In genomic region chr12:1869145-1869544, GRCh38 we compare ENCODE assay signal across 15 cellular contexts. TPM values are rescaled to one million over a fixed set of nuclear protein-coding genes. Genes with fewer than 3 reads are reported as not detected.
DNase-seq lines count a peak whose midpoint lies in the region; ATAC-seq and TF ChIP-seq lines count a peak whose summit lies in the region.
"Had no signal": no experiment of that assay in that cellular context is flagged by ENCODE, and none has a peak within 500 bp of the region (broad histone marks: within the 10 kb centered on the region; RNA-seq: fewer than 3 reads in every experiment).

No MANE protein-coding gene starts in this region.

- WGBS in H9 (ENCODE audit: extremely low coverage, insufficient read length, low lambda C conversion rate), result no CpG with 5 or more reads among the region's 10 CpGs

- H3K56ac ChIP-seq in H9 (ENCODE audit: insufficient read length, low read depth, low read length), result no peak overlapping the region

- H4K91ac ChIP-seq in H9 (ENCODE audit: insufficient read length, low read depth, low read length), result no peak overlapping the region

- CTCF ChIA-PET in activated CD8-positive, alpha-beta memory T cell treated with anti-CD3 and anti-CD28 coated beads, Interleukin-2, amount 10 ng/mL, durations not matched to agents 7 days and 5 days (lab: Charles Lee), result no interaction called here

- no peaks in the 10 kb centered on the region for H3K27me3 ChIP-seq in H9 (ENCODE audit: insufficient read depth, low read length)

- H3K9me3 Mint-ChIP-seq in H9, result peaks cover 6 to 10% of the 10 kb centered on the region in 2 experiments; a peak in 4 of 5 replicates
- H3K9me3 Mint-ChIP-seq in activated CD8-positive, alpha-beta memory T cell treated with anti-CD3 and anti-CD28 coated beads, Interleukin-2, amount 10 ng/mL, durations not matched to agents 7 days and 5 days (ENCODE audit: low read depth), result peaks cover 7% of the 10 kb centered on the region
- no peaks in the 10 kb centered on the region for H3K9me3 Mint-ChIP-seq in type B pancreatic cell

- H3K79me1 ChIP-seq in H9 (ENCODE audit: insufficient read depth, low read depth, low read length, poor library complexity, severe bottlenecking), result no peaks in the 10 kb centered on the region

- no peak overlapping the region for H3K4me2 ChIP-seq in H9 (ENCODE audit: insufficient read depth, insufficient read length, low read length)

- no peak overlapping the region for H3K4ac ChIP-seq in H9 (ENCODE audit: low read depth, low read length)

- H4K5ac ChIP-seq in H9 (ENCODE audit: insufficient read length, low read depth, low read length), result no peak overlapping the region

- no peak overlapping the region for H2BK12ac ChIP-seq in H9 (ENCODE audit: insufficient read length, low read depth, low read length)

- H4K20me1 ChIP-seq in H9 (ENCODE audit: control insufficient read depth, insufficient read depth, insufficient read length), result peaks cover 3% of the 10 kb centered on the region

- H3T11ph ChIP-seq in H9 (ENCODE audit: low read length), result no peak overlapping the region

- H4K8ac ChIP-seq in H9 (replicated peaks; ENCODE audit: insufficient read length, low read depth, low read length), result no peak overlapping the region

- H2AK5ac ChIP-seq in H9 (ENCODE audit: insufficient read length, low read length), result no peak overlapping the region

- no peak overlapping the region for H2BK15ac ChIP-seq in H9 (ENCODE audit: low read depth, low read length)

- H2AFZ ChIP-seq in H9 (ENCODE audit: low read length), result no peak overlapping the region
- H2AFZ ChIP-seq: GM23248 had no signal

- no peaks in the 10 kb centered on the region for H3K23me2 ChIP-seq in H9 (ENCODE audit: insufficient read length, low read depth, low read length, poor library complexity, severe bottlenecking)

- no peaks in the 10 kb centered on the region for H3K79me2 ChIP-seq in H9 (ENCODE audit: insufficient read depth, low read length)

- no peak overlapping the region for H3K27ac ChIP-seq in H9 (ENCODE audit: insufficient read length, low read depth, low read length)
- H3K27ac ChIP-seq: GM23248 had no signal

- H3K27me3 Mint-ChIP-seq in H9 (ENCODE audit: low read depth), result peaks cover 3% of the 10 kb centered on the region
- peaks cover 34% of the 10 kb centered on the region for H3K27me3 Mint-ChIP-seq in activated CD8-positive, alpha-beta memory T cell treated with anti-CD3 and anti-CD28 coated beads, Interleukin-2, amount 10 ng/mL, durations not matched to agents 7 days and 5 days
- peaks cover 50% of the 10 kb centered on the region for H3K27me3 Mint-ChIP-seq in type B pancreatic cell

- peaks cover 0 to 4% (median 0%) of the 10 kb centered on the region in 3 experiments; a peak in 3 of 7 replicates for H3K36me3 Mint-ChIP-seq in H9 (ENCODE audit: insufficient read depth in 1 of 3, low read depth in 3 of 3)
- H3K36me3 Mint-ChIP-seq in activated CD8-positive, alpha-beta memory T cell treated with anti-CD3 and anti-CD28 coated beads, Interleukin-2, amount 10 ng/mL, durations not matched to agents 7 days and 5 days, result no peaks in the 10 kb centered on the region
- no peaks in the 10 kb centered on the region for H3K36me3 Mint-ChIP-seq in type B pancreatic cell

- H3K9me3 ChIP-seq in H9 (ENCODE audit: control insufficient read depth, low read depth, low read length), result no peaks in the 10 kb centered on the region

- H3K4me3 Mint-ChIP-seq in H9 (no peak overlapping the region), type B pancreatic cell (no peak overlapping the region)
- H3K4me3 Mint-ChIP-seq in activated CD8-positive, alpha-beta memory T cell treated with anti-CD3 and anti-CD28 coated beads, Interleukin-2, amount 10 ng/mL, durations not matched to agents 7 days and 5 days, result no peak overlapping the region
- H3K4me3 Mint-ChIP-seq: B cell; CD4-positive, alpha-beta T cell had no signal

- H3K18ac ChIP-seq in H9 (ENCODE audit: insufficient read length, low read depth, low read length), result no peak overlapping the region

- H3K23ac ChIP-seq in H9 (ENCODE audit: insufficient read length, low read depth, low read length), result no peak overlapping the region

- H2BK20ac ChIP-seq in H9 (ENCODE audit: low read depth, low read length, poor library complexity, severe bottlenecking), result no peak overlapping the region

- no peak overlapping the region for H2BK120ac ChIP-seq in H9 (ENCODE audit: low read depth, low read length, poor library complexity, severe bottlenecking)

- TF ChIP-seq CTCF in H9 (conservative IDR thresholded peaks at IDR 0.05), result no peak
- no peak for TF ChIP-seq CTCF in type B pancreatic cell (conservative IDR thresholded peaks at IDR 0.05)

- H3K4me1 Mint-ChIP-seq in H9, result peaks cover 5 to 10% of the 10 kb centered on the region in 2 experiments; a peak in 3 of 4 replicates
- H3K4me1 Mint-ChIP-seq in activated CD8-positive, alpha-beta memory T cell treated with anti-CD3 and anti-CD28 coated beads, Interleukin-2, amount 10 ng/mL, durations not matched to agents 7 days and 5 days, result no peaks in the 10 kb centered on the region
- no peaks in the 10 kb centered on the region for H3K4me1 Mint-ChIP-seq in type B pancreatic cell (ENCODE audit: unreplicated experiment)
- H3K4me1 Mint-ChIP-seq: B cell had no signal

- H3K9ac ChIP-seq in H9 (ENCODE audit: extremely low read depth, insufficient read length, low read length), result no peak overlapping the region
- H3K9ac ChIP-seq: GM23248 had no signal

- H3K4me1 ChIP-seq in H9 (ENCODE audit: insufficient read depth, low read length), result no peaks in the 10 kb centered on the region

- H3K14ac ChIP-seq in H9 (ENCODE audit: insufficient read depth, low read length), result no peak overlapping the region

- H2BK5ac ChIP-seq in H9 (ENCODE audit: insufficient read length, low read length), result no peak overlapping the region

- DNase-seq in H9 (peak; percentile 20), ecto neural progenitor cell (ENCODE audit: low spot score) (peak; percentile 35), type B pancreatic cell (ENCODE audit: extremely low spot score, unreplicated experiment) (peak; percentile 51), germinal center (ENCODE audit: low spot score) (no peak), iPS-NIHi7 (ENCODE audit: extremely low spot score) (no peak)
- peak; percentile 32 for DNase-seq in activated CD8-positive, alpha-beta memory T cell treated with anti-CD3 and anti-CD28 coated beads, Interleukin-2, amount 10 ng/mL, durations not matched to agents 7 days and 5 days
- DNase-seq: C1 segment of cervical spinal cord; Calu3; CD4-positive, alpha-beta T cell; DMS 273 treated with DMSO at 0.1 percent for 48 hours; GM23248 had no signal

- H3K27ac Mint-ChIP-seq in H9 (no peak overlapping the region), type B pancreatic cell (no peak overlapping the region)
- H3K27ac Mint-ChIP-seq in activated CD8-positive, alpha-beta memory T cell treated with anti-CD3 and anti-CD28 coated beads, Interleukin-2, amount 10 ng/mL, durations not matched to agents 7 days and 5 days, result no peak overlapping the region
- H3K27ac Mint-ChIP-seq: B cell; CD4-positive, alpha-beta T cell had no signal

- ATAC-seq in activated CD8-positive, alpha-beta memory T cell treated with anti-CD3 and anti-CD28 coated beads, Interleukin-2, amount 10 ng/mL, durations not matched to agents 7 days and 5 days, result no peak
- no peak for ATAC-seq in GM21825 (IDR thresholded peaks at IDR 0.05; ENCODE audit: unreplicated experiment)

RNA-seq across cellular contexts. Expression of gene LRTM2, which starts 48.8 kb away (rescaled TPM):
- total RNA-seq in H9 (2021) (not detected in 2 replicates), type B pancreatic cell (ENCODE audit: low replicate concordance) (0.12 and 0.95 TPM in 2 replicates)
- not detected for total RNA-seq in activated CD8-positive, alpha-beta memory T cell treated with anti-CD3 and anti-CD28 coated beads, Interleukin-2, amount 10 ng/mL, durations not matched to agents 7 days and 5 days
- total RNA-seq: B cell, Calu3, Daoy, GM23248, HT-29 had no signal

RNA-seq across cellular contexts. Expression of gene CACNA2D4, which starts 49.3 kb away (rescaled TPM):
- total RNA-seq in H9 (2021), result 0.61 and 0.79 TPM in 2 replicates
- total RNA-seq in activated CD8-positive, alpha-beta memory T cell treated with anti-CD3 and anti-CD28 coated beads, Interleukin-2, amount 10 ng/mL, durations not matched to agents 7 days and 5 days, result 1 to 10 TPM; 5.9 to 8.2 TPM
- total RNA-seq in type B pancreatic cell (ENCODE audit: low replicate concordance), result 0.87 and 1.1 TPM in 2 replicates
- total RNA-seq: GM23248 had no signal

Comparison
In these comparisons a context has a peak if more than half of its experiments do, and no peak if none do; other contexts are left out.
1. DNase-seq: peak in H9 (single experiment), activated CD8-positive, alpha-beta memory T cell treated with anti-CD3 and anti-CD28 coated beads, Interleukin-2, amount 10 ng/mL, durations not matched to agents 7 days and 5 days (single experiment), ecto neural progenitor cell (single experiment) and type B pancreatic cell (single experiment); none in germinal center (single experiment) and iPS-NIHi7 (single experiment).